ENCODE assay signal across 9 cellular contexts in genomic region chr2:70977605-70978205, GRCh38. TPM values are rescaled to one million over a fixed set of nuclear protein-coding genes. Genes with fewer than 3 reads are reported as not detected.
DNase-seq lines count a peak whose midpoint lies in the region; ATAC-seq and TF ChIP-seq lines count a peak whose summit lies in the region.
"Had no signal": no experiment of that assay in that cellular context is flagged by ENCODE, and none has a peak within 500 bp of the region (broad histone marks: within the 10 kb centered on the region; RNA-seq: fewer than 3 reads in every experiment).

No MANE protein-coding gene starts in this region.

- no peak for DNase-seq in GM06990 (ENCODE audit: extremely low read depth, insufficient read length)
- DNase-seq in NCI-H2107 (lab: John Stamatoyannopoulos, UW) = peak; percentile 27
- peak in 1 of 2 donors; percentile 92 for DNase-seq in ascending aorta (ENCODE audit: low spot score in 2 of 2)
- DNase-seq in GOT3 (lab: John Stamatoyannopoulos, UW) = no peak
- no peak for DNase-seq in GDM1 (lab: John Stamatoyannopoulos, UW)

- intact Hi-C loops in ascending aorta (cut with DNase I) = loop anchor here (1.0 to 10.0 kb wide), 6 partner anchors 17 to 730 kb away; partner anchors contain the start of genes FAM136A, NAGK, PAIP2B and TEX261

- TF ChIP-seq CTCF in GM06990 (IDR thresholded peaks at IDR 0.05; ENCODE audit: insufficient read depth, low read length, poor library complexity, severe bottlenecking) (no peak), ascending aorta (IDR thresholded peaks at IDR 0.05) (no peak)

- H3K4me1 ChIP-seq in ascending aorta (peaks cover 0 to 16% of the 10 kb centered on the region in 2 donors), iPS-18a (ENCODE audit: control insufficient read depth, low read depth, low read length) (peaks cover 11% of the 10 kb centered on the region), skeletal muscle tissue (ENCODE audit: control insufficient read depth in 3 of 3, insufficient read depth in 3 of 3, low read length in 3 of 3) (peaks cover 3 to 14% (median 7%) of the 10 kb centered on the region in 3 donors)

- H3K4me3 ChIP-seq in GM06990 (replicated peaks; ENCODE audit: low read depth, low read length) (peak overlapping the region; percentile 68), ascending aorta (peak overlapping the region; percentile 64 to 75), iPS-18a (ENCODE audit: low read length) (peak overlapping the region; percentile 75), skeletal muscle tissue (ENCODE audit: low read length in 3 of 3) (peak overlapping the region; percentile 69 to 88 (median 81))

- ATAC-seq in HG03159 (IDR thresholded peaks at IDR 0.05; ENCODE audit: unreplicated experiment) = no peak

- H3K27ac ChIP-seq in ascending aorta (peak overlapping the region; percentile 82 to 94), iPS-18a (ENCODE audit: low read length) (no peak overlapping the region), skeletal muscle tissue (ENCODE audit: low read depth, low read length) (peak overlapping the region; percentile 63)

- H3K36me3 ChIP-seq in GM06990 (ENCODE audit: control insufficient read depth, insufficient read depth, low read length) = no peaks in the 10 kb centered on the region
- H3K36me3 ChIP-seq in ascending aorta = no peaks in the 10 kb centered on the region
- H3K36me3 ChIP-seq in iPS-18a (ENCODE audit: control insufficient read depth, low read depth, low read length) = no peaks in the 10 kb centered on the region
- peaks cover 0 to 3% (median 0%) of the 10 kb centered on the region in 3 donors for H3K36me3 ChIP-seq in skeletal muscle tissue (ENCODE audit: control insufficient read depth in 3 of 3, insufficient read depth in 3 of 3, low read length in 3 of 3)

- no peaks in the 10 kb centered on the region for H3K27me3 ChIP-seq in GM06990 (replicated peaks; ENCODE audit: control insufficient read depth, insufficient read depth, low read length)
- no peaks in the 10 kb centered on the region for H3K27me3 ChIP-seq in ascending aorta
- H3K27me3 ChIP-seq in iPS-18a (ENCODE audit: control insufficient read depth, insufficient read depth, low read length) = peaks cover 25% of the 10 kb centered on the region
- peaks cover 0 to 2% (median 0%) of the 10 kb centered on the region in 3 donors for H3K27me3 ChIP-seq in skeletal muscle tissue (ENCODE audit: control insufficient read depth in 3 of 3, insufficient read depth in 3 of 3, low read length in 3 of 3)

- H3K9me3 ChIP-seq in ascending aorta = no peaks in the 10 kb centered on the region
- H3K9me3 ChIP-seq in iPS-18a (ENCODE audit: control insufficient read depth, low read depth, low read length) = no peaks in the 10 kb centered on the region
- H3K9me3 ChIP-seq in skeletal muscle tissue (ENCODE audit: control insufficient read depth in 3 of 3, low read length in 3 of 3) = no peaks in the 10 kb centered on the region

- peak overlapping the region; percentile 21 for H3K9ac ChIP-seq in iPS-18a (ENCODE audit: low read length)
- no peak overlapping the region for H3K9ac ChIP-seq in skeletal muscle tissue (ENCODE audit: low read depth in 1 of 3, low read length in 3 of 3)

RNA-seq across cellular contexts. Expression of gene ANKRD53, which starts 0.7 kb away (rescaled TPM):
- 1.4 TPM for total RNA-seq in ascending aorta
- total RNA-seq in skeletal muscle tissue = 0.52 TPM

RNA-seq across cellular contexts. Expression of gene TEX261, which starts 17.0 kb away (rescaled TPM):
- total RNA-seq in ascending aorta = 133 TPM
- 11.0 TPM for total RNA-seq in skeletal muscle tissue

RNA-seq across cellular contexts. Expression of gene ATP6V1B1, which starts 42.0 kb away (rescaled TPM):
- total RNA-seq in ascending aorta (not detected), skeletal muscle tissue (1.6 TPM)
- total RNA-seq: subcutaneous adipose tissue had no signal

Comparison
In these comparisons a context has a peak if more than half of its experiments do, and no peak if none do; other contexts are left out.
1. RNA of gene TEX261, which starts 17.0 kb away (total RNA-seq): 133 TPM in ascending aorta (single experiment); 11.0 TPM in skeletal muscle tissue (single experiment); every median in the first group is over 10 times any median in the second.
2. Peak in every context shown above with its lines, with median percentiles within 50 percentile points of each other: H3K4me3 ChIP-seq.